1 cellular context compared by ENCODE assay signal in genomic region chr13:34751492-34751891, GRCh38.
TF ChIP-seq lines count a peak whose summit lies in the region.

No MANE protein-coding gene starts in this region.

TF ChIP-seq in GM12878, 131 proteins besides CTCF, POLR2A, EP300 and RAD21 (continued from another document):
- TF ChIP-seq ZBTB40 (IDR thresholded peaks at IDR 0.05; ENCODE audit: borderline replicate concordance) (no peak), MTA2 (IDR thresholded peaks at IDR 0.05; ENCODE audit: low read depth) (no peak), POU2F2 (IDR thresholded peaks at IDR 0.05; ENCODE audit: borderline replicate concordance, low read depth, low read length) (no peak), CHD1 (IDR thresholded peaks at IDR 0.05; ENCODE audit: low read depth, low read length) (no peak), RBBP5 (conservative IDR thresholded peaks at IDR 0.05) (no peak), SIN3A (IDR thresholded peaks at IDR 0.05; ENCODE audit: low read depth, low read length) (no peak), MEF2B (IDR thresholded peaks at IDR 0.05; ENCODE audit: partially characterized antibody, poor library complexity, severe bottlenecking) (peak; percentile 96)
- TF ChIP-seq, protein P1, sequence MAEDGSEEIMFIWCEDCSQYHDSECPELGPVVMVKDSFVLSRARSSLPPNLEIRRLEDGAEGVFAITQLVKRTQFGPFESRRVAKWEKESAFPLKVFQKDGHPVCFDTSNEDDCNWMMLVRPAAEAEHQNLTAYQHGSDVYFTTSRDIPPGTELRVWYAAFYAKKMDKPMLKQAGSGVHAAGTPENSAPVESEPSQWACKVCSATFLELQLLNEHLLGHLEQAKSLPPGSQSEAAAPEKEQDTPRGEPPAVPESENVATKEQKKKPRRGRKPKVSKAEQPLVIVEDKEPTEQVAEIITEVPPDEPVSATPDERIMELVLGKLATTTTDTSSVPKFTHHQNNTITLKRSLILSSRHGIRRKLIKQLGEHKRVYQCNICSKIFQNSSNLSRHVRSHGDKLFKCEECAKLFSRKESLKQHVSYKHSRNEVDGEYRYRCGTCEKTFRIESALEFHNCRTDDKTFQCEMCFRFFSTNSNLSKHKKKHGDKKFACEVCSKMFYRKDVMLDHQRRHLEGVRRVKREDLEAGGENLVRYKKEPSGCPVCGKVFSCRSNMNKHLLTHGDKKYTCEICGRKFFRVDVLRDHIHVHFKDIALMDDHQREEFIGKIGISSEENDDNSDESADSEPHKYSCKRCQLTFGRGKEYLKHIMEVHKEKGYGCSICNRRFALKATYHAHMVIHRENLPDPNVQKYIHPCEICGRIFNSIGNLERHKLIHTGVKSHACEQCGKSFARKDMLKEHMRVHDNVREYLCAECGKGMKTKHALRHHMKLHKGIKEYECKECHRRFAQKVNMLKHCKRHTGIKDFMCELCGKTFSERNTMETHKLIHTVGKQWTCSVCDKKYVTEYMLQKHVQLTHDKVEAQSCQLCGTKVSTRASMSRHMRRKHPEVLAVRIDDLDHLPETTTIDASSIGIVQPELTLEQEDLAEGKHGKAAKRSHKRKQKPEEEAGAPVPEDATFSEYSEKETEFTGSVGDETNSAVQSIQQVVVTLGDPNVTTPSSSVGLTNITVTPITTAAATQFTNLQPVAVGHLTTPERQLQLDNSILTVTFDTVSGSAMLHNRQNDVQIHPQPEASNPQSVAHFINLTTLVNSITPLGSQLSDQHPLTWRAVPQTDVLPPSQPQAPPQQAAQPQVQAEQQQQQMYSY (CRISPR knock-in tag; IDR thresholded peaks at IDR 0.05), result no peak
TF ChIP-seq in GM12878: peak in this region for 3.
